Comparison of ENCODE assay signal across 2 cellular contexts in genomic region chr12:32884962-32885361, GRCh38.
TF ChIP-seq lines count a peak whose summit lies in the region.

No MANE protein-coding gene starts in this region.

TF ChIP-seq in GM23338, 12 proteins besides CTCF, POLR2A, EP300 and RAD21:
- TF ChIP-seq ZNF462 (CRISPR knock-in tag; IDR thresholded peaks at IDR 0.05): no peak
- no peak for TF ChIP-seq EZH2 (IDR thresholded peaks at IDR 0.05; ENCODE audit: low read depth, unreplicated experiment)
- TF ChIP-seq REST (IDR thresholded peaks at IDR 0.05; ENCODE audit: unreplicated experiment): no peak
- TF ChIP-seq ZNF331 (CRISPR knock-in tag; IDR thresholded peaks at IDR 0.05; ENCODE audit: low read depth): no peak
- TF ChIP-seq ZNF114 (CRISPR knock-in tag; IDR thresholded peaks at IDR 0.05): no peak
- no peak for TF ChIP-seq POLR2AphosphoS5 (IDR thresholded peaks at IDR 0.05; ENCODE audit: low read depth)
- no peak for TF ChIP-seq EZH2phosphoT487 (IDR thresholded peaks at IDR 0.05; ENCODE audit: unreplicated experiment)
- no peak for TF ChIP-seq NANOG (IDR thresholded peaks at IDR 0.05; ENCODE audit: borderline replicate concordance)
- TF ChIP-seq ETS1 (IDR thresholded peaks at IDR 0.05): no peak
- TF ChIP-seq STAT1 (IDR thresholded peaks at IDR 0.05; ENCODE audit: unreplicated experiment): no peak
- no peak for TF ChIP-seq CREB1 (CRISPR knock-in tag; IDR thresholded peaks at IDR 0.05; ENCODE audit: low read depth)
- no peak for TF ChIP-seq JUNB (IDR thresholded peaks at IDR 0.05; ENCODE audit: unreplicated experiment)

TF ChIP-seq in K562, 482 proteins besides CTCF, POLR2A, EP300 and RAD21:
- no peak for TF ChIP-seq MGA (IDR thresholded peaks at IDR 0.05)
- TF ChIP-seq EGR1 (conservative IDR thresholded peaks at IDR 0.05): 0 out of 2 replicates have a peak, but pooled peaks have one; percentile 11
